11 cellular contexts compared by ENCODE assay signal in genomic region chr7:134457166-134457565, GRCh38. TPM values are rescaled to one million over a fixed set of nuclear protein-coding genes. Genes with fewer than 3 reads are reported as not detected.
A peak's percentile ranks its signal among the peaks of the same experiment; 100 is the strongest.
DNase-seq lines count a peak whose midpoint lies in the region; ATAC-seq and TF ChIP-seq lines count a peak whose summit lies in the region.
"Had no signal": no experiment of that assay in that cellular context is flagged by ENCODE, and none has a peak within 500 bp of the region (broad histone marks: within the 10 kb centered on the region; RNA-seq: fewer than 3 reads in every experiment).

No MANE protein-coding gene starts in this region.

- H3K79me2 ChIP-seq in GM23248 (ENCODE audit: insufficient read depth) = peaks cover 45% of the 10 kb centered on the region
- peaks cover 22% of the 10 kb centered on the region for H3K79me2 ChIP-seq in hepatocyte

- 92 to 96% methylated on average over 2 of the region's 2 CpGs for WGBS in GM23248 (ENCODE audit: low coverage in 1 of 2, low lambda C conversion rate in 2 of 2, missing lambda C conversion rate in 2 of 2), 2 experiments
- WGBS in hepatocyte (ENCODE audit: low lambda C conversion rate, missing lambda C conversion rate) = 87% methylated on average over 2 of the region's 2 CpGs

- H3K4me2 ChIP-seq in BLaER1 = peak overlapping the region; percentile 93
- H3K4me2 ChIP-seq in GM23248 (ENCODE audit: unreplicated experiment) = peak overlapping the region; percentile 93
- peak overlapping the region; percentile 90 for H3K4me2 ChIP-seq in hepatocyte

- H3K27me3 ChIP-seq in BLaER1 (no peaks in the 10 kb centered on the region), GM23248 (replicated peaks; ENCODE audit: insufficient read depth) (no peaks in the 10 kb centered on the region), hepatocyte (no peaks in the 10 kb centered on the region), left lung (peaks cover 0 to 23% of the 10 kb centered on the region in 2 donors), uterus (no peaks in the 10 kb centered on the region)

- H3K9me3 ChIP-seq in BLaER1 (no peaks in the 10 kb centered on the region), GM23248 (ENCODE audit: low read depth) (no peaks in the 10 kb centered on the region), hepatocyte (ENCODE audit: low read depth) (no peaks in the 10 kb centered on the region), left lung (no peaks in the 10 kb centered on the region), uterus (no peaks in the 10 kb centered on the region)

- DNase-seq in GM23248 = no peak
- DNase-seq in hepatocyte (ENCODE audit: low spot score) = no peak
- DNase-seq in left lung = no peak
- no peak for DNase-seq in Right ventricle myocardium superior
- DNase-seq in uterus = no peak
- no peak for DNase-seq in chondrocyte (ENCODE audit: low spot score)
- DNase-seq: islet precursor cell, NCI-H2029 treated with DMSO at 0.1 percent for 48 hours, WERI-Rb-1 had no signal

- intact Hi-C loops in left lung (cut with DNase I) (no loop called here), Right ventricle myocardium superior (cut with DNase I) (no loop called here), uterus (cut with DNase I; ENCODE audit: low total_unique reads) (no loop called here)

- H3F3A ChIP-seq in GM23248 (ENCODE audit: insufficient read depth) = peaks cover 14% of the 10 kb centered on the region

- no peaks in the 10 kb centered on the region for H3K27me3 Mint-ChIP-seq in activated naive CD8-positive, alpha-beta T cell
- no peaks in the 10 kb centered on the region for H3K27me3 Mint-ChIP-seq in chondrocyte (ENCODE audit: low read depth)

- TF ChIP-seq CTCF in hepatocyte (IDR thresholded peaks at IDR 0.05; ENCODE audit: poor library complexity) = no peak
- TF ChIP-seq CTCF in left lung (IDR thresholded peaks at IDR 0.05) = no peak
- TF ChIP-seq CTCF in uterus (IDR thresholded peaks at IDR 0.05) = no peak
- TF ChIP-seq CTCF in chondrocyte (IDR thresholded peaks at IDR 0.05) = no peak

- H3K36me3 Mint-ChIP-seq in activated naive CD8-positive, alpha-beta T cell = peaks cover 5% of the 10 kb centered on the region
- H3K36me3 Mint-ChIP-seq in chondrocyte (ENCODE audit: low read depth) = peaks cover 3% of the 10 kb centered on the region

- H3K9ac ChIP-seq in BLaER1 (peak overlapping the region; percentile 90; the same call in 1 of the 2 replicates), GM23248 (no peak overlapping the region)

- no peak overlapping the region for H3K27ac Mint-ChIP-seq in activated naive CD8-positive, alpha-beta T cell
- no peak overlapping the region for H3K27ac Mint-ChIP-seq in chondrocyte (ENCODE audit: unreplicated experiment)

- H3K9me2 ChIP-seq in GM23248 (ENCODE audit: insufficient read depth) = no peaks in the 10 kb centered on the region
- no peaks in the 10 kb centered on the region for H3K9me2 ChIP-seq in hepatocyte (replicated peaks; ENCODE audit: insufficient read depth)

- peaks cover 18% of the 10 kb centered on the region for H3K36me3 ChIP-seq in BLaER1
- H3K36me3 ChIP-seq in GM23248 (ENCODE audit: low read depth) = no peaks in the 10 kb centered on the region
- no peaks in the 10 kb centered on the region for H3K36me3 ChIP-seq in hepatocyte (replicated peaks; ENCODE audit: insufficient read depth, low read depth)
- no peaks in the 10 kb centered on the region for H3K36me3 ChIP-seq in left lung
- no peaks in the 10 kb centered on the region for H3K36me3 ChIP-seq in uterus

- H3K4me1 ChIP-seq in BLaER1 (peaks cover 74% of the 10 kb centered on the region), GM23248 (ENCODE audit: insufficient read depth) (peaks cover 26% of the 10 kb centered on the region), hepatocyte (ENCODE audit: insufficient read depth) (no peaks in the 10 kb centered on the region), left lung (peaks cover 0 to 40% of the 10 kb centered on the region in 2 donors), uterus (peaks cover 0 to 3% of the 10 kb centered on the region in 2 donors)

- H2AFZ ChIP-seq in GM23248 (no peak overlapping the region), hepatocyte (no peak overlapping the region)

- peak overlapping the region; percentile 97; the same call in 1 of the 2 replicates for H3K4me3 ChIP-seq in BLaER1
- peak overlapping the region; percentile 87; the same call in 1 of the 2 replicates for H3K4me3 ChIP-seq in GM23248
- H3K4me3 ChIP-seq in hepatocyte = no peak overlapping the region
- no peak overlapping the region for H3K4me3 ChIP-seq in left lung
- no peak overlapping the region for H3K4me3 ChIP-seq in uterus

- in situ Hi-C loops in GM23248 (cut with MboI) = no loop called here

- peaks cover 60% of the 10 kb centered on the region for H3K4me1 Mint-ChIP-seq in activated naive CD8-positive, alpha-beta T cell (ENCODE audit: low read depth)
- peaks cover 31% of the 10 kb centered on the region for H3K4me1 Mint-ChIP-seq in chondrocyte (ENCODE audit: low read depth)

- peak overlapping the region; percentile 90 for H3K4me3 Mint-ChIP-seq in activated naive CD8-positive, alpha-beta T cell
- no peak overlapping the region for H3K4me3 Mint-ChIP-seq in chondrocyte (ENCODE audit: unreplicated experiment)

- no peaks in the 10 kb centered on the region for H3K9me3 Mint-ChIP-seq in activated naive CD8-positive, alpha-beta T cell (ENCODE audit: low read depth)
- H3K9me3 Mint-ChIP-seq in chondrocyte (ENCODE audit: low read depth) = no peaks in the 10 kb centered on the region

- ATAC-seq in left lung = no peak
- no peak for ATAC-seq in Right ventricle myocardium superior (ENCODE audit: poor library complexity)

- TF ChIP-seq POLR2A in uterus (IDR thresholded peaks at IDR 0.05) = no peak

- H3K27ac ChIP-seq in BLaER1 (no peak overlapping the region), GM23248 (no peak overlapping the region), hepatocyte (no peak overlapping the region), left lung (no peak overlapping the region), uterus (no peak overlapping the region)
- H3K27ac ChIP-seq: WERI-Rb-1 had no signal

- H4K20me1 ChIP-seq in BLaER1 (peaks cover 43% of the 10 kb centered on the region), GM23248 (ENCODE audit: insufficient read depth) (no peaks in the 10 kb centered on the region), hepatocyte (ENCODE audit: insufficient read depth, poor library complexity, severe bottlenecking) (no peaks in the 10 kb centered on the region)

RNA-seq across cellular contexts. Expression of gene AKR1B1, which starts 1.7 kb away (rescaled TPM):
- total RNA-seq in GM23248 (2014; rRNA removed; shearing (Covaris generic)) = 55.1 and 61.0 TPM in 2 replicates
- polyA plus RNA-seq in GM23248 (2016; fragmentation: Nextera tagmentation; extraction: Ambion mirVana) (164 and 176 TPM in 2 replicates), hepatocyte (342 and 373 TPM in 2 replicates)
- total RNA-seq in hepatocyte (129 and 146 TPM in 2 replicates), left lung (10 to 100 TPM; 79.1 to 85.0 TPM), Right ventricle myocardium superior (208 TPM), uterus (10 to 100 TPM; 10.8 to 69.3 (median 40.8) TPM), chondrocyte (49.3 to 67.7 TPM (median 52.8 TPM) in 3 replicates)

Comparison
In these comparisons a context has a peak if more than half of its experiments do, and no peak if none do; other contexts are left out.
1. H3K4me3 ChIP-seq: peak in BLaER1 (single experiment) and GM23248 (single experiment); none in hepatocyte (single experiment), left lung (0 of 2) and uterus (0 of 2).
2. Peak in every context shown above with its lines, with median percentiles within 50 percentile points of each other: H3K4me2 ChIP-seq.